ENCODE assay signal across 1 cellular context in genomic region chr16:29025218-29025617, GRCh38.
TF ChIP-seq lines count a peak whose summit lies in the region.

No MANE protein-coding gene starts in this region.

TF ChIP-seq in H1, 55 proteins besides CTCF, POLR2A, EP300 and RAD21:
- TF ChIP-seq YY1 (IDR thresholded peaks at IDR 0.05; ENCODE audit: low read depth, low read length): no peak
- TF ChIP-seq TCF12 (IDR thresholded peaks at IDR 0.05; ENCODE audit: low read depth, low read length): no peak
- TF ChIP-seq RXRA (IDR thresholded peaks at IDR 0.05; ENCODE audit: insufficient read depth, low read depth, low read length): no peak
- no peak for TF ChIP-seq SIRT6 (IDR thresholded peaks at IDR 0.05; ENCODE audit: low read length)
- no peak for TF ChIP-seq RNF2 (IDR thresholded peaks at IDR 0.05; ENCODE audit: borderline replicate concordance, low read depth, low read length, missing control alignments, poor library complexity, severe bottlenecking)
- no peak for TF ChIP-seq USF2 (IDR thresholded peaks at IDR 0.05; ENCODE audit: low read length)
- no peak for TF ChIP-seq EZH2 (IDR thresholded peaks at IDR 0.05; ENCODE audit: low read depth, low read length, severe bottlenecking)
